14 cellular contexts compared by ENCODE assay signal in genomic region chr12:15797818-15798217, GRCh38.
"Had no signal": no experiment of that assay in that cellular context is flagged by ENCODE, and none has a peak within 500 bp of the region (broad histone marks: within the 10 kb centered on the region; RNA-seq: fewer than 3 reads in every experiment).

No MANE protein-coding gene starts in this region.

- DNase-seq: activated B cell treated with CpG ODN at 0.5 μM for 24 hours; activated CD4-positive, alpha-beta T cell treated with anti-CD3 and anti-CD28 coated beads, Interleukin-2, amount 10 ng/mL, durations not matched to agents 7 days and 5 days; activated CD8-positive, alpha-beta memory T cell treated with anti-CD3 and anti-CD28 coated beads for 24 hours; activated T-cell treated with anti-CD3 and anti-CD28 coated beads for 4 hours; body of pancreas; cortex of kidney; effector CD8-positive, alpha-beta T cell; foreskin melanocyte; left ventricle myocardium superior; stimulated activated CD4-positive, alpha-beta T cell treated with anti-CD3 and anti-CD28 coated beads, Interleukin-4, amount 100 ng/mL, for 1 hour; stimulated activated CD8-positive, alpha-beta memory T cell treated with anti-CD3 and anti-CD28 coated beads, Interleukin-4, amount 100 ng/mL, for 48 hours; testis; upper lobe of right lung had no signal

- H3K9me3 ChIP-seq: body of pancreas, testis, upper lobe of right lung had no signal

- H3K4me1 ChIP-seq: body of pancreas, testis, upper lobe of right lung had no signal

- ATAC-seq: body of pancreas, left ventricle myocardium superior, upper lobe of right lung had no signal

- H3K36me3 ChIP-seq: upper lobe of right lung had no signal

- H3K4me3 ChIP-seq: body of pancreas, testis, upper lobe of right lung had no signal

- H3K27me3 ChIP-seq: body of pancreas, testis, upper lobe of right lung had no signal

- H3K27ac ChIP-seq: body of pancreas, testis, upper lobe of right lung had no signal

- FAIRE-seq: keratinocyte had no signal
